In the genomic region with DNA sequence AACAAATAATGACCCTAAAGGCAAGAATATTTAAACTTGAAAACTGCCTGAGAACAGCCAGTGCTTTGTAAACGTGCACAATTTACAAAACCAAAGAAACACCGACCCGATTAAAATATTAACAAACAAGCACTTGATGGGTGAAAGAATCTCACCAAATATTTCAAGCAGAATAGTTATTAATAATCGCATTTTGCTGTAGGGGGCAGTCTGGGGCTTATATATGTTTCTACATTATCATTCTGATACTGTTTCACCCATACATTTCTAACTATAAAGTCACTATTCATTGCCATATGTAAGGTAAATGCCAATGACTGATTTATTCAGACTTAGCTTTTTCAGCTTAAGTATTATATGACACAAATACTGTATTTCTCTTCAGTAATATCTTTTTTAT, we compare ENCODE assay signal across 12 cellular contexts. TPM values are rescaled to one million over a fixed set of nuclear protein-coding genes. Genes with fewer than 3 reads are reported as not detected.
A peak's percentile ranks its signal among the peaks of the same experiment; 100 is the strongest.
DNase-seq lines count a peak whose midpoint lies in the region; ATAC-seq and TF ChIP-seq lines count a peak whose summit lies in the region.
"Had no signal": no experiment of that assay in that cellular context is flagged by ENCODE, and none has a peak within 500 bp of the region (broad histone marks: within the 10 kb centered on the region; RNA-seq: fewer than 3 reads in every experiment).

No MANE protein-coding gene starts in this region.

- H3K36me3 Mint-ChIP-seq in activated naive CD8-positive, alpha-beta T cell treated with anti-CD3 and anti-CD28 coated beads, Interleukin-2, amount 50 U/mL, for 24 hours (ENCODE audit: low read depth), result peaks cover 18% of the 10 kb centered on the region

- no peak overlapping the region for H3K27ac Mint-ChIP-seq in activated naive CD8-positive, alpha-beta T cell treated with anti-CD3 and anti-CD28 coated beads, Interleukin-2, amount 50 U/mL, for 24 hours

- no peaks in the 10 kb centered on the region for H3K9me3 ChIP-seq in mammary epithelial cell (replicated peaks; ENCODE audit: insufficient read depth, low read length)
- no peaks in the 10 kb centered on the region for H3K9me3 ChIP-seq in osteoblast (ENCODE audit: low read depth, low read length)
- H3K9me3 ChIP-seq: SJSA1, suprapubic skin had no signal

- no peak overlapping the region for H3K27ac ChIP-seq in mammary epithelial cell (ENCODE audit: insufficient read depth, low read depth, low read length)
- no peak overlapping the region for H3K27ac ChIP-seq in osteoblast (ENCODE audit: low read depth, low read length)
- H3K27ac ChIP-seq: SJSA1, skin epidermis, suprapubic skin had no signal

- H3K27me3 ChIP-seq in mammary epithelial cell (ENCODE audit: insufficient read depth, low read length) (no peaks in the 10 kb centered on the region), osteoblast (ENCODE audit: insufficient read depth, low read length) (no peaks in the 10 kb centered on the region)
- H3K27me3 ChIP-seq: SJSA1, suprapubic skin had no signal

- dilution Hi-C loops in mammary epithelial cell (cut with HindIII; ENCODE audit: low sequenced_read_pairs), result no loop called here

- H3K9ac ChIP-seq in mammary epithelial cell (ENCODE audit: insufficient read depth, low read length), result no peak overlapping the region

- CTCF ChIA-PET in mammary epithelial cell (lab: Charles Lee; ENCODE audit: low non-redundant PET), result no interaction called here

- no peaks in the 10 kb centered on the region for H4K20me1 ChIP-seq in mammary epithelial cell (ENCODE audit: insufficient read depth, low read length)
- H4K20me1 ChIP-seq in osteoblast (ENCODE audit: insufficient read depth, low read length), result no peaks in the 10 kb centered on the region

- no peak overlapping the region for H2AFZ ChIP-seq in mammary epithelial cell (ENCODE audit: low read depth, low read length)
- H2AFZ ChIP-seq in osteoblast (ENCODE audit: low read length), result no peak overlapping the region

- peak; percentile 27 to 36 for TF ChIP-seq CTCF in mammary epithelial cell (conservative IDR thresholded peaks at IDR 0.05 in 1 of 2, IDR thresholded peaks at IDR 0.05 in 1 of 2; ENCODE audit: extremely low read depth in 1 of 2, insufficient read depth in 1 of 2, low read depth in 1 of 2, low read length in 2 of 2)
- TF ChIP-seq CTCF in osteoblast (IDR thresholded peaks at IDR 0.05; ENCODE audit: extremely low read depth, low read depth, low read length), result peak; percentile 36

- H3K36me3 ChIP-seq in mammary epithelial cell (ENCODE audit: insufficient read depth, low read length), result peaks cover 22% of the 10 kb centered on the region
- peaks cover 14% of the 10 kb centered on the region for H3K36me3 ChIP-seq in osteoblast (ENCODE audit: insufficient read depth, low read length)
- H3K36me3 ChIP-seq: SJSA1 had no signal

- no peaks in the 10 kb centered on the region for H3K4me1 ChIP-seq in mammary epithelial cell (ENCODE audit: insufficient read depth, low read length)
- no peaks in the 10 kb centered on the region for H3K4me1 ChIP-seq in osteoblast (ENCODE audit: insufficient read depth, low read length)
- H3K4me1 ChIP-seq: SJSA1, suprapubic skin had no signal

- in situ Hi-C loops in mammary epithelial cell (cut with MboI; ENCODE audit: low sequenced_read_pairs in 2 of 2), result no loop called here

- no peaks in the 10 kb centered on the region for H3K9me3 Mint-ChIP-seq in activated naive CD8-positive, alpha-beta T cell treated with anti-CD3 and anti-CD28 coated beads, Interleukin-2, amount 50 U/mL, for 24 hours
- H3K9me3 Mint-ChIP-seq: CD8-positive, alpha-beta memory T cell had no signal

- H3K4me2 ChIP-seq in mammary epithelial cell (ENCODE audit: insufficient read depth, low read depth, low read length) (no peak overlapping the region), osteoblast (ENCODE audit: insufficient read depth, low read length) (no peak overlapping the region)

- WGBS in mammary epithelial cell (ENCODE audit: low coverage, missing lambda C conversion rate), result 77% methylated on average over 4 of the region's 4 CpGs

- DNase-seq in NCI-H82 (lab: John Stamatoyannopoulos, UW) (peak; percentile 6), NCI-H82 treated with DMSO at 0.1 percent for 48 hours (lab: John Stamatoyannopoulos, UW; ENCODE audit: unreplicated experiment) (no peak), LHCN-M2 (ENCODE audit: low read depth) (peak; percentile 15), mammary epithelial cell (peak; percentile 2), osteoblast (ENCODE audit: insufficient read length, low spot score, missing footprints) (no peak), NK-92 (lab: John Stamatoyannopoulos, UW; ENCODE audit: unreplicated experiment) (no peak)
- no peak for DNase-seq in stimulated activated CD8-positive, alpha-beta memory T cell treated with anti-CD3 and anti-CD28 coated beads, Interleukin-4, amount 100 ng/mL, for 48 hours
- no peak for DNase-seq in activated naive CD8-positive, alpha-beta T cell treated with anti-CD3 and anti-CD28 coated beads, Interleukin-2, amount 50 U/mL, for 24 hours

- no peak overlapping the region for H3K4me3 ChIP-seq in mammary epithelial cell (replicated peaks in 1 of 3; ENCODE audit: insufficient read depth in 1 of 3, low read depth in 2 of 3, low read length in 3 of 3)
- no peak overlapping the region for H3K4me3 ChIP-seq in osteoblast (ENCODE audit: insufficient read depth, low read length)
- H3K4me3 ChIP-seq: SJSA1, skin epidermis, suprapubic skin had no signal

- intact Hi-C loops in mammary epithelial cell (cut with micrococcal nuclease), result loop anchor here (1.0 kb wide), 1 partner anchor 63 kb away; no protein-coding TSS in a partner anchor

- H3K79me2 ChIP-seq in mammary epithelial cell (ENCODE audit: insufficient read depth, low read length), result peaks cover 62% of the 10 kb centered on the region
- H3K79me2 ChIP-seq in osteoblast (ENCODE audit: insufficient read depth, low read length), result peaks cover 5% of the 10 kb centered on the region

- no peaks in the 10 kb centered on the region for H3K4me1 Mint-ChIP-seq in activated naive CD8-positive, alpha-beta T cell treated with anti-CD3 and anti-CD28 coated beads, Interleukin-2, amount 50 U/mL, for 24 hours
- H3K4me1 Mint-ChIP-seq: CD8-positive, alpha-beta memory T cell had no signal

- H3K27me3 Mint-ChIP-seq in activated naive CD8-positive, alpha-beta T cell treated with anti-CD3 and anti-CD28 coated beads, Interleukin-2, amount 50 U/mL, for 24 hours, result no peaks in the 10 kb centered on the region
- H3K27me3 Mint-ChIP-seq: CD8-positive, alpha-beta memory T cell had no signal

- no TSS peak for BruUV-seq in mammary epithelial cell (replicated peaks; lab: Mats Ljungman, UMichigan)

- H3K4me3 Mint-ChIP-seq in activated naive CD8-positive, alpha-beta T cell treated with anti-CD3 and anti-CD28 coated beads, Interleukin-2, amount 50 U/mL, for 24 hours, result no peak overlapping the region
- H3K4me3 Mint-ChIP-seq: CD8-positive, alpha-beta memory T cell had no signal

- ATAC-seq in activated naive CD8-positive, alpha-beta T cell treated with anti-CD3 and anti-CD28 coated beads, Interleukin-2, amount 50 U/mL, for 24 hours, result no peak

RNA-seq across cellular contexts. Expression of gene UBAP2, which starts 37.7 kb away (rescaled TPM):
- total RNA-seq in LHCN-M2 (2014; rRNA removed), result 16.2 and 18.5 TPM in 2 replicates
- polyA plus RNA-seq in LHCN-M2 (2012), result 19.2 TPM
- 10 to 100 TPM; 28.5 to 47.0 TPM for total RNA-seq in mammary epithelial cell
- polyA plus RNA-seq in mammary epithelial cell, result 20.7 TPM
- polyA minus RNA-seq in mammary epithelial cell, result 51.9 TPM
- total RNA-seq in osteoblast, result 18.5 and 22.7 TPM in 2 replicates

Comparison
In these comparisons a context has a peak if more than half of its experiments do, and no peak if none do; other contexts are left out.
1. DNase-seq: peak in NCI-H82 (single experiment), LHCN-M2 (single experiment) and mammary epithelial cell (single experiment); none in NCI-H82 treated with DMSO at 0.1 percent for 48 hours (single experiment), osteoblast (single experiment), stimulated activated CD8-positive, alpha-beta memory T cell treated with anti-CD3 and anti-CD28 coated beads, Interleukin-4, amount 100 ng/mL, for 48 hours (single experiment), NK-92 (single experiment) and activated naive CD8-positive, alpha-beta T cell treated with anti-CD3 and anti-CD28 coated beads, Interleukin-2, amount 50 U/mL, for 24 hours (single experiment).